In genomic region chr15:80154336-80154735, GRCh38 we compare ENCODE assay signal across 1 cellular context.
TF ChIP-seq lines count a peak whose summit lies in the region.

No MANE protein-coding gene starts in this region.

TF ChIP-seq in GM12878, 131 proteins besides CTCF, POLR2A, EP300 and RAD21 (continued from another document):
- TF ChIP-seq BCL3 (IDR thresholded peaks at IDR 0.05; ENCODE audit: borderline replicate concordance, insufficient read depth, low read depth, low read length, poor library complexity, severe bottlenecking) = no peak
- TF ChIP-seq RAD51 (IDR thresholded peaks at IDR 0.05) = no peak
- TF ChIP-seq TCF7 (IDR thresholded peaks at IDR 0.05; ENCODE audit: borderline replicate concordance) = no peak
- no peak for TF ChIP-seq BRCA1 (IDR thresholded peaks at IDR 0.05; ENCODE audit: low read depth, low read length)
- TF ChIP-seq ZNF384 (IDR thresholded peaks at IDR 0.05; ENCODE audit: borderline replicate concordance, low read depth, low read length) = no peak
- no peak for TF ChIP-seq PKNOX1 (IDR thresholded peaks at IDR 0.05)
- no peak for TF ChIP-seq TCF3 (IDR thresholded peaks at IDR 0.05; ENCODE audit: borderline replicate concordance, insufficient read depth, low read depth, low read length)
- no peak for TF ChIP-seq CEBPB (IDR thresholded peaks at IDR 0.05; ENCODE audit: borderline replicate concordance in 1 of 2, low read depth in 2 of 2, low read length in 2 of 2)
- TF ChIP-seq ZBTB4 (CRISPR knock-in tag; IDR thresholded peaks at IDR 0.05) = no peak
